ENCODE assay signal across 11 cellular contexts in the genomic region with DNA sequence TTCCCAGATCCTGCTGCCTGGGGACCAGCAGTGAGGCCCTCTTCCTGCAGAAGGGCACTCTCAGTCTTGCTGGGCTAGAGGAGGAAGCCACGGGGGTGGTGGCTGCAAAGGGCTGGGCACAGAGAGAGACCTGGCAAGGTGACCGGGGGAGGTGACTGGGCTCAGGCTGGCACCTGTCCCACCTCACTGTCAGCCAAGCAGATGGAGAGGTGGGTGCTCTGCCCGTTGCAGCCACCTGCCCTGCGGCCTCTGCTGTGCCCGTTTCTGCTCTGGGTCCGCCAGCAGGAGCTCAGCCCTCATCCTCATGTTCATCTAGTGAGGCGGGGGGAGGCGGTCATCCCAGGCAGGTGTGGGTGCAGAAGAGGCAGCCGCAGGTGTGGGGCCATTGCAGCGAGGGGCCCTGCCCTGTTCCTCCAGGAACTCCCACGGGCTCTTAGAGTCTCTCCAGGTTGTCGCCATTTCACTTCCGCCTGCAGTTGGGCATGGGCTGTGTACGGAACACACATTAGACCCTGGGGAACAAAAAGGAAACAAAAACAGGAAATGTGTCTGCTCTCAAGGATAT. TPM values are rescaled to one million over a fixed set of nuclear protein-coding genes. Genes with fewer than 3 reads are reported as not detected.
DNase-seq lines count a peak whose midpoint lies in the region; ATAC-seq, FAIRE-seq and TF ChIP-seq lines count a peak whose summit lies in the region.
"Had no signal": no experiment of that assay in that cellular context is flagged by ENCODE, and none has a peak within 500 bp of the region (broad histone marks: within the 10 kb centered on the region; RNA-seq: fewer than 3 reads in every experiment).

No MANE protein-coding gene starts in this region.

- no peak for TF ChIP-seq CTCF in mucosa of descending colon (IDR thresholded peaks at IDR 0.05)
- no peak for TF ChIP-seq CTCF in psoas muscle (IDR thresholded peaks at IDR 0.05)

- no peak overlapping the region for H3K4me3 ChIP-seq in mucosa of descending colon
- no peak overlapping the region for H3K4me3 ChIP-seq in psoas muscle

- H3K9me3 ChIP-seq in mucosa of descending colon (no peaks in the 10 kb centered on the region), psoas muscle (no peaks in the 10 kb centered on the region)

- FAIRE-seq in GM12892 (lab: Jason Lieb, UNC), result peak; percentile 63
- FAIRE-seq: islet of Langerhans had no signal

- intact Hi-C loops in mucosa of descending colon (cut with DNase I, micrococcal nuclease) (no loop called here), psoas muscle (cut with DNase I) (no loop called here)

- H3K27ac ChIP-seq in psoas muscle, result no peak overlapping the region

- H3K4me1 ChIP-seq in mucosa of descending colon (ENCODE audit: low read depth), result peaks cover 15% of the 10 kb centered on the region
- H3K4me1 ChIP-seq in psoas muscle, result peaks cover under 1% of the 10 kb centered on the region

- H3K27me3 ChIP-seq in psoas muscle (ENCODE audit: insufficient read depth in 3 of 3, low read length in 2 of 3), result no peaks in the 10 kb centered on the region

- ATAC-seq in GM21825 (IDR thresholded peaks at IDR 0.05; ENCODE audit: unreplicated experiment) (peak; percentile 64), mucosa of descending colon (peak; percentile 61), psoas muscle (no peak), HG03457 (IDR thresholded peaks at IDR 0.05; ENCODE audit: unreplicated experiment) (no peak)

- no peak for DNase-seq in GM12892 (ENCODE audit: insufficient read length)
- DNase-seq in NCI-H2171 (lab: John Stamatoyannopoulos, UW), result peak; percentile 32
- peak; percentile 62 to 78 (median 71) for DNase-seq in mucosa of descending colon
- no peak for DNase-seq in psoas muscle
- no peak for DNase-seq in 8988T
- no peak for DNase-seq in activated naive CD4-positive, alpha-beta T cell treated with anti-CD3 and anti-CD28 coated beads, Interleukin-2, amount 50 U/mL, for 16 hours
- DNase-seq: stimulated activated CD4-positive, alpha-beta T cell treated with anti-CD3 and anti-CD28 coated beads, Interleukin-15, amount 100 ng/mL, for 24 hours had no signal

- 57 to 62% (median 58%) methylated on average over 13 to 14 of the region's 14 CpGs for WGBS in psoas muscle, 3 donors

- TF ChIP-seq POLR2A in GM12892 (IDR thresholded peaks at IDR 0.05; ENCODE audit: low read depth, low read length), result no peak

- H3K36me3 ChIP-seq in mucosa of descending colon (ENCODE audit: low read depth) (no peaks in the 10 kb centered on the region), psoas muscle (ENCODE audit: insufficient read depth in 1 of 2, low read depth in 1 of 2) (no peaks in the 10 kb centered on the region)

RNA-seq across cellular contexts. Expression of gene TMEM209, which starts 55.5 kb away (rescaled TPM):
- 20.1 TPM for polyA plus RNA-seq in GM12892 (2012; ENCODE audit: missing spikeins)
- total RNA-seq in mucosa of descending colon (10 to 100 TPM; 19.1 to 28.9 (median 27.6) TPM), psoas muscle (10 to 100 TPM in 1 of 4 donors, 1 to 10 TPM in 3; 7.0 to 11.3 (median 8.8) TPM)
- polyA plus RNA-seq in psoas muscle, result 10 to 100 TPM in 1 of 3 donors, 1 to 10 TPM in 2; 5.2 to 10.2 (median 9.3) TPM

RNA-seq across cellular contexts. Expression of gene SSMEM1, which starts 58.0 kb away (rescaled TPM):
- not detected for polyA plus RNA-seq in GM12892 (2012; ENCODE audit: missing spikeins)
- total RNA-seq in mucosa of descending colon (not detected), psoas muscle (not detected)
- polyA plus RNA-seq in psoas muscle, result not detected
- total RNA-seq: dermis microvascular lymphatic vessel endothelial cell had no signal

Comparison
In these comparisons a context has a peak if more than half of its experiments do, and no peak if none do; other contexts are left out.
1. DNase-seq: peak in NCI-H2171 (single experiment) and mucosa of descending colon (3 of 3); none in GM12892 (single experiment), psoas muscle (0 of 2), 8988T (single experiment) and activated naive CD4-positive, alpha-beta T cell treated with anti-CD3 and anti-CD28 coated beads, Interleukin-2, amount 50 U/mL, for 16 hours (single experiment).
2. ATAC-seq: peak in GM21825 (single experiment) and mucosa of descending colon (single experiment); none in psoas muscle (0 of 4) and HG03457 (single experiment).